Comparison of ENCODE assay signal across 22 cellular contexts in the genomic region with DNA sequence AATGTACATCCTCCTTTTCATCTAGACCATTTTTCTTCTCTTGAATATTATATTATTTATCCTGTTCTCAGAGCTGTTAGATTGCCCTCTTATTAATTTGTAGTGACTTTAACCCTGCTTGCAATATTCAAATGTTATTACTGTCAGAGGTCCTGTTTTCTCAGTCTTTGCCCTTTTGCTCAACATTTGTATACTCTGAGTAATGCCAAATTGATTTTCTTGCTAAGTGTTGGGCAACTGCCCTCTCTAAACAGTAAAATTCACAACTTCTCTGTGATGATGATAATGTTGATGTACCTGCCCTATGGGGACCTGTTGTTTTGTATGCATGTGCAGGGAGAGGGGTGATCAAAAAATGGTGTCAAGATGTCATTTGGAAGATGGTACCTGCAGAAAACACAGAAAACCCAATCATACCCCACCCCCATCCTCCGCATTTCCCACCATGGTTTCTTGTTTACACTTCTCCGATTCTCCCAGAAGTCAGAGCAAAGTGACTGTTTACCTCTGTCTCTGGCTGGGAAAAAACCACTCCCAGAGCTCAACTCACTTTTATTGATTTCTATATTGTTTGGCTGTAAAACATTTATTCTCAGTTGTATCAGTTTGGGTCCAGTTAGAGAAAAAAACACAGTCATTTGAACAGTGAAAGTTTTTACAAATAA.
"Had no signal": no experiment of that assay in that cellular context is flagged by ENCODE, and none has a peak within 500 bp of the region (broad histone marks: within the 10 kb centered on the region; RNA-seq: fewer than 3 reads in every experiment).

No MANE protein-coding gene starts in this region.

- H3K9me3 ChIP-seq: SJSA1 had no signal

- H3K27ac ChIP-seq: SJSA1, SK-N-MC had no signal

- H3K27me3 ChIP-seq: SJSA1 had no signal

- H3K36me3 ChIP-seq: SJSA1 had no signal

- FAIRE-seq: RCC 7860 had no signal

- DNase-seq: IMR-90, Karpas-422, KG1, MM.1S, NCI-H1092 treated with DMSO at 0.1 percent for 48 hours, NCI-H1436, NCI-H187, NCI-H2029, NCI-H2081 treated with DMSO at 0.1 percent for 48 hours, NCI-H2171, NCI-H226, NCI-H446, NCI-H510A, NCI-H524 treated with DMSO at 0.1 percent for 48 hours, NCI-H69, NCI-H774, Right ventricle myocardium superior, RPMI8226, SIG-M5 had no signal

- H3K4me3 ChIP-seq: SJSA1, SK-N-MC had no signal

- H3K4me1 ChIP-seq: SJSA1 had no signal
